ENCODE assay signal across 8 cellular contexts in genomic region chr19:45079911-45080469, GRCh38. TPM values are rescaled to one million over a fixed set of nuclear protein-coding genes. Genes with fewer than 3 reads are reported as not detected.
DNase-seq lines count a peak whose midpoint lies in the region; ATAC-seq, FAIRE-seq and TF ChIP-seq lines count a peak whose summit lies in the region.

No MANE protein-coding gene starts in this region.

- peak; percentile 36 for DNase-seq in COR-L47 (lab: John Stamatoyannopoulos, UW)
- DNase-seq in PC-9: no peak
- peak; percentile 65 to 83 for DNase-seq in erythroblast (lab: John Stamatoyannopoulos, UW)
- no peak for DNase-seq in pancreas
- DNase-seq in RCC 7860 (ENCODE audit: low spot score): no peak
- no peak for DNase-seq in HTR-8/SVneo (ENCODE audit: insufficient read length, low spot score)
- no peak for DNase-seq in G401 (ENCODE audit: low spot score)

- H3K9me3 ChIP-seq in PC-9 (ENCODE audit: insufficient read depth, low read depth) (no peaks in the 10 kb centered on the region), pancreas (no peaks in the 10 kb centered on the region)

- H3K27me3 ChIP-seq in PC-9 (ENCODE audit: insufficient read depth, low read depth) (no peaks in the 10 kb centered on the region), pancreas (no peaks in the 10 kb centered on the region)

- in situ Hi-C loops in G401 (cut with HindIII; ENCODE audit: low sequenced_read_pairs): no loop called here

- CTCF ChIA-PET in PC-9 (lab: Charles Lee): interaction anchor here (0.6 to 0.7 kb wide), 2 partner anchors 44 to 91 kb away, joined by 3 read pairs; no protein-coding TSS in a partner anchor

- POLR2A ChIA-PET in PC-9 (lab: Charles Lee; ENCODE audit: unreplicated experiment): no interaction called here

- BruUV-seq in PC-9 (replicated peaks; lab: Mats Ljungman, UMichigan): TSS peak; percentile 37

- peaks cover 30% of the 10 kb centered on the region for H3K4me1 ChIP-seq in PC-9 (replicated peaks; ENCODE audit: insufficient read depth)
- H3K4me1 ChIP-seq in pancreas: peaks cover 0 to 15% (median 11%) of the 10 kb centered on the region in 3 donors

- WGBS in pancreas, 2 donors: 33 to 34% methylated on average over 9 of the region's 9 CpGs

- H3K4me3 ChIP-seq in PC-9: peak overlapping the region; percentile 83
- H3K4me3 ChIP-seq in pancreas: peak overlapping the region; percentile 51 to 99 (median 78)

- H3K36me3 ChIP-seq in PC-9 (ENCODE audit: low read depth): no peaks in the 10 kb centered on the region; the same call in 1 of the 2 replicates
- no peaks in the 10 kb centered on the region for H3K36me3 ChIP-seq in pancreas

- no peak for TF ChIP-seq POLR2A in erythroblast (IDR thresholded peaks at IDR 0.05; ENCODE audit: low read length)

- TF ChIP-seq CTCF in PC-9 (conservative IDR thresholded peaks at IDR 0.05) (no peak), pancreas (IDR thresholded peaks at IDR 0.05) (no peak)

- no peak for FAIRE-seq in pancreas (lab: Jason Lieb, UNC)
- FAIRE-seq in RCC 7860 (lab: Jason Lieb, UNC): no peak
- no peak for FAIRE-seq in HTR-8/SVneo (lab: Jason Lieb, UNC)

- H3F3A ChIP-seq in PC-9 (ENCODE audit: insufficient read depth, low read depth): peaks cover 21% of the 10 kb centered on the region

- intact Hi-C loops in PC-9 (cut with micrococcal nuclease; ENCODE audit: unreplicated experiment) (loop anchor here (2.0 to 5.0 kb wide), 4 partner anchors 13 to 257 kb away; partner anchors contain the start of gene PPP1R37), pancreas (cut with DNase I) (no loop called here)

- H3K4me2 ChIP-seq in PC-9: peak overlapping the region; percentile 96

- peaks cover 20% of the 10 kb centered on the region for H4K20me1 ChIP-seq in PC-9 (ENCODE audit: insufficient read depth)

- H3K27ac ChIP-seq in PC-9 (peak overlapping the region; percentile 48), pancreas (no peak overlapping the region)

- ATAC-seq in pancreas: no peak
- ATAC-seq in HG03469 (IDR thresholded peaks at IDR 0.05; ENCODE audit: unreplicated experiment): no peak

- H2AFZ ChIP-seq in PC-9: peak overlapping the region; percentile 94; the same call in 1 of the 2 replicates

- peaks cover 45% of the 10 kb centered on the region for H3K79me2 ChIP-seq in PC-9 (ENCODE audit: low read depth)

- no peaks in the 10 kb centered on the region for H3K9me2 ChIP-seq in PC-9 (ENCODE audit: insufficient read depth)

RNA-seq across cellular contexts. Expression of gene GEMIN7, which starts 0.9 kb away (rescaled TPM):
- total RNA-seq in PC-9 (2021): 29.6 and 30.6 TPM in 2 replicates
- 10 to 100 TPM in 1 of 6 donors, 1 to 10 TPM in 5; 3.8 to 11.4 (median 7.7) TPM for total RNA-seq in pancreas
- 10 to 100 TPM; 16.6 to 26.2 TPM for polyA plus RNA-seq in pancreas
- total RNA-seq in G401 (2014; rRNA removed; shearing (Covaris generic)): 93.1 and 100 TPM in 2 replicates

RNA-seq across cellular contexts. Expression of gene ZNF296, which starts 3.7 kb away (rescaled TPM):
- total RNA-seq in PC-9 (2021) (3.1 and 3.7 TPM in 2 replicates), pancreas (under 1 TPM; 0.15 to 0.52 (median 0.32) TPM)
- polyA plus RNA-seq in pancreas: 1 to 10 TPM; 2.0 to 2.1 TPM
- not detected in 2 replicates for total RNA-seq in G401 (2014; rRNA removed; shearing (Covaris generic))

RNA-seq across cellular contexts. Expression of gene PPP1R37, which starts 13.0 kb away (rescaled TPM):
- total RNA-seq in PC-9 (2021) (41.1 and 49.5 TPM in 2 replicates), pancreas (10 to 100 TPM; 13.0 to 18.7 (median 15.1) TPM)
- polyA plus RNA-seq in pancreas: 10 to 100 TPM; 31.7 to 57.4 TPM
- 28.6 and 42.6 TPM in 2 replicates for total RNA-seq in G401 (2014; rRNA removed; shearing (Covaris generic))

RNA-seq across cellular contexts. Expression of gene CLASRP, which starts 41.1 kb away (rescaled TPM):
- total RNA-seq in PC-9 (2021) (74.1 and 76.8 TPM in 2 replicates), pancreas (10 to 100 TPM; 34.8 to 55.0 (median 47.7) TPM)
- 100 to 1,000 TPM; 213 to 244 TPM for polyA plus RNA-seq in pancreas
- total RNA-seq in G401 (2014; rRNA removed; shearing (Covaris generic)): 12.1 and 23.8 TPM in 2 replicates

Comparison
In these comparisons a context has a peak if more than half of its experiments do, and no peak if none do; other contexts are left out.
1. DNase-seq: peak in COR-L47 (single experiment) and erythroblast (2 of 2); none in PC-9 (0 of 2), pancreas (0 of 6), RCC 7860 (single experiment), HTR-8/SVneo (single experiment) and G401 (single experiment).